4 cellular contexts compared by ENCODE assay signal in genomic region chr3:159052494-159052893, GRCh38. TPM values are rescaled to one million over a fixed set of nuclear protein-coding genes. Genes with fewer than 3 reads are reported as not detected.
"Had no signal": no experiment of that assay in that cellular context is flagged by ENCODE, and none has a peak within 500 bp of the region (broad histone marks: within the 10 kb centered on the region; RNA-seq: fewer than 3 reads in every experiment).

No MANE protein-coding gene starts in this region.

RNA-seq across cellular contexts. Expression of gene IQCJ, which starts 16.6 kb away (rescaled TPM):
- total RNA-seq: HT-29, IMR-90, K562 had no signal
- polyA plus RNA-seq: IgD-negative memory B cell, IMR-90, K562 had no signal
